8 cellular contexts compared by ENCODE assay signal in genomic region chr21:42097860-42098259, GRCh38. TPM values are rescaled to one million over a fixed set of nuclear protein-coding genes. Genes with fewer than 3 reads are reported as not detected.
DNase-seq lines count a peak whose midpoint lies in the region; ATAC-seq and TF ChIP-seq lines count a peak whose summit lies in the region.

No MANE protein-coding gene starts in this region.

- H3K9ac ChIP-seq in rectal smooth muscle tissue (ENCODE audit: low read length), result no peak overlapping the region

- no peak overlapping the region for H3K27ac Mint-ChIP-seq in WTC11

- H3K9me3 Mint-ChIP-seq in WTC11, result peaks cover 10% of the 10 kb centered on the region

- H3K4me1 ChIP-seq in RWPE2 (ENCODE audit: insufficient read depth, poor library complexity, severe bottlenecking), result peaks cover 27% of the 10 kb centered on the region
- H3K4me1 ChIP-seq in rectal smooth muscle tissue (ENCODE audit: control insufficient read depth, insufficient read depth, low read length), result peaks cover 9% of the 10 kb centered on the region

- H3K27ac ChIP-seq in RWPE2 (ENCODE audit: poor library complexity, severe bottlenecking) (peak overlapping the region; percentile 48), rectal smooth muscle tissue (ENCODE audit: low read depth, low read length) (peak overlapping the region; percentile 42)

- H3K4me3 ChIP-seq in RWPE2 (ENCODE audit: severe bottlenecking) (no peak overlapping the region), fibroblast of pulmonary artery (replicated peaks; ENCODE audit: low read depth, low read length) (no peak overlapping the region), rectal smooth muscle tissue (ENCODE audit: low read length) (peak overlapping the region; percentile 22)

- H3K27me3 Mint-ChIP-seq in WTC11 (ENCODE audit: low read depth), result peaks cover 2% of the 10 kb centered on the region

- no peak overlapping the region for H3K4me3 Mint-ChIP-seq in WTC11

- DNase-seq in stimulated activated CD4-positive, alpha-beta T cell treated with anti-CD3 and anti-CD28 coated beads, Interleukin-1b, Interleukin-23, amount 100 ng/mL, for 48 hours, result peak; percentile 35
- no peak for DNase-seq in stimulated activated CD4-positive, alpha-beta T cell treated with anti-CD3 and anti-CD28 coated beads, Interleukin-4, amount 100 ng/mL, for 4 hours
- no peak for DNase-seq in RWPE2 (ENCODE audit: low spot score)
- DNase-seq in fibroblast of pulmonary artery (ENCODE audit: low read depth), result peak; percentile 95
- DNase-seq in WTC11 (ENCODE audit: low spot score), result no peak

- CTCF ChIA-PET in WTC11 (lab: Charles Lee), result interaction anchor here (1.0 to 1.8 kb wide), 2 partner anchors 9 to 20 kb away, joined by 6 to 7 read pairs; no protein-coding TSS in a partner anchor

- no peaks in the 10 kb centered on the region for H3K27me3 ChIP-seq in RWPE2 (ENCODE audit: insufficient read depth, poor library complexity, severe bottlenecking)
- H3K27me3 ChIP-seq in rectal smooth muscle tissue (ENCODE audit: control insufficient read depth, insufficient read depth, low read length), result no peaks in the 10 kb centered on the region

- H3K4me1 Mint-ChIP-seq in WTC11, result no peaks in the 10 kb centered on the region

- POLR2A ChIA-PET in WTC11 (lab: Charles Lee), result no interaction called here

- peaks cover 15% of the 10 kb centered on the region for H3K36me3 Mint-ChIP-seq in WTC11

- peak; percentile 91 for ATAC-seq in RWPE2 (ENCODE audit: low read depth)
- no peak for ATAC-seq in GM21515 (IDR thresholded peaks at IDR 0.05; ENCODE audit: unreplicated experiment)
- no peak for ATAC-seq in WTC11
- no peak for ATAC-seq in GM21717 (IDR thresholded peaks at IDR 0.05; ENCODE audit: unreplicated experiment)

- H3K36me3 ChIP-seq in RWPE2 (ENCODE audit: low read depth), result no peaks in the 10 kb centered on the region
- H3K36me3 ChIP-seq in rectal smooth muscle tissue (ENCODE audit: control insufficient read depth, insufficient read depth, low read length), result no peaks in the 10 kb centered on the region

- TF ChIP-seq CTCF in RWPE2 (IDR thresholded peaks at IDR 0.05; ENCODE audit: poor library complexity, severe bottlenecking) (no peak), fibroblast of pulmonary artery (IDR thresholded peaks at IDR 0.05; ENCODE audit: low read length, missing control alignments) (no peak), WTC11 (IDR thresholded peaks at IDR 0.05) (no peak)

- no peaks in the 10 kb centered on the region for H3K9me3 ChIP-seq in RWPE2 (ENCODE audit: severe bottlenecking)

TF ChIP-seq in WTC11, 78 proteins besides CTCF, POLR2A, EP300 and RAD21:
- TF ChIP-seq GTF2I (CRISPR knock-in tag; conservative IDR thresholded peaks at IDR 0.05), result no peak
- TF ChIP-seq AFF4 (CRISPR knock-in tag; IDR thresholded peaks at IDR 0.05; ENCODE audit: borderline replicate concordance), result no peak
- TF ChIP-seq OVOL2 (CRISPR knock-in tag; IDR thresholded peaks at IDR 0.05; ENCODE audit: borderline replicate concordance), result no peak
- TF ChIP-seq KAT7 (CRISPR knock-in tag; IDR thresholded peaks at IDR 0.05; ENCODE audit: borderline replicate concordance), result no peak
- TF ChIP-seq NR2C2 (CRISPR knock-in tag; IDR thresholded peaks at IDR 0.05), result no peak
- TF ChIP-seq FOXP1 (CRISPR knock-in tag; IDR thresholded peaks at IDR 0.05; ENCODE audit: borderline replicate concordance), result no peak
- no peak for TF ChIP-seq ZBTB43 (CRISPR knock-in tag; IDR thresholded peaks at IDR 0.05)
- no peak for TF ChIP-seq FOXJ3 (CRISPR knock-in tag; IDR thresholded peaks at IDR 0.05; ENCODE audit: borderline replicate concordance)
- no peak for TF ChIP-seq MXD4 (CRISPR knock-in tag; IDR thresholded peaks at IDR 0.05; ENCODE audit: borderline replicate concordance)
- TF ChIP-seq NFYB (CRISPR knock-in tag; conservative IDR thresholded peaks at IDR 0.05; ENCODE audit: low read depth), result no peak
- no peak for TF ChIP-seq AR (CRISPR knock-in tag; IDR thresholded peaks at IDR 0.05)
- TF ChIP-seq ZNF425 (CRISPR knock-in tag; conservative IDR thresholded peaks at IDR 0.05), result no peak
- no peak for TF ChIP-seq ZNF416 (CRISPR knock-in tag; IDR thresholded peaks at IDR 0.05)
- no peak for TF ChIP-seq ATF1 (CRISPR knock-in tag; IDR thresholded peaks at IDR 0.05)

RNA-seq across cellular contexts. Expression of gene UMODL1, which starts 26.7 kb away (rescaled TPM):
- 0.11 TPM in 1 of 3 replicates, not detected in the others for total RNA-seq in WTC11 (2021)

Comparison
In these comparisons a context has a peak if more than half of its experiments do, and no peak if none do; other contexts are left out.
1. DNase-seq: peak in stimulated activated CD4-positive, alpha-beta T cell treated with anti-CD3 and anti-CD28 coated beads, Interleukin-1b, Interleukin-23, amount 100 ng/mL, for 48 hours (single experiment) and fibroblast of pulmonary artery (single experiment); none in stimulated activated CD4-positive, alpha-beta T cell treated with anti-CD3 and anti-CD28 coated beads, Interleukin-4, amount 100 ng/mL, for 4 hours (0 of 2), RWPE2 (single experiment) and WTC11 (single experiment).